ENCODE assay signal across 9 cellular contexts in genomic region chr2:231058761-231059550, GRCh38. TPM values are rescaled to one million over a fixed set of nuclear protein-coding genes. Genes with fewer than 3 reads are reported as not detected.
A peak's percentile ranks its signal among the peaks of the same experiment; 100 is the strongest.
DNase-seq lines count a peak whose midpoint lies in the region; ATAC-seq and TF ChIP-seq lines count a peak whose summit lies in the region.
"Had no signal": no experiment of that assay in that cellular context is flagged by ENCODE, and none has a peak within 500 bp of the region (broad histone marks: within the 10 kb centered on the region; RNA-seq: fewer than 3 reads in every experiment).

No MANE protein-coding gene starts in this region.

- H3K4me3 ChIP-seq in breast epithelium (no peak overlapping the region), adipocyte (ENCODE audit: low read length) (peak overlapping the region; percentile 93)

- no peak for TF ChIP-seq POLR2A in breast epithelium (IDR thresholded peaks at IDR 0.05)

- peaks cover 0 to 15% of the 10 kb centered on the region in 2 donors for H3K4me1 ChIP-seq in breast epithelium
- peaks cover 34% of the 10 kb centered on the region for H3K4me1 ChIP-seq in adipocyte (ENCODE audit: control insufficient read depth, insufficient read depth, low read length)

- no peaks in the 10 kb centered on the region for H3K9me3 Mint-ChIP-seq in MCF 10A (ENCODE audit: unreplicated experiment)

- no peak overlapping the region for H3K9ac ChIP-seq in adipocyte (ENCODE audit: low read length)

- TF ChIP-seq CTCF in MCF 10A (IDR thresholded peaks at IDR 0.05; ENCODE audit: unreplicated experiment) (no peak), breast epithelium (IDR thresholded peaks at IDR 0.05) (no peak)

- CTCF ChIA-PET in MCF 10A (lab: Yijun Ruan, JAX), result interaction anchor here (0.7 to 1.4 kb wide), 2 partner anchors 10 to 22 kb away, joined by 3 to 6 read pairs; no protein-coding TSS in a partner anchor

- H3K27ac ChIP-seq in breast epithelium, result no peak overlapping the region

- H3K9me3 ChIP-seq in breast epithelium (no peaks in the 10 kb centered on the region), adipocyte (ENCODE audit: control insufficient read depth, low read length) (no peaks in the 10 kb centered on the region)

- H3K36me3 ChIP-seq in breast epithelium, result no peaks in the 10 kb centered on the region
- peaks cover 31% of the 10 kb centered on the region for H3K36me3 ChIP-seq in adipocyte (ENCODE audit: control insufficient read depth, insufficient read depth, low read length, severe bottlenecking)

- peak overlapping the region; percentile 55 for H3K27ac Mint-ChIP-seq in MCF 10A (ENCODE audit: low read depth, unreplicated experiment)

- H3K27me3 Mint-ChIP-seq in MCF 10A (ENCODE audit: insufficient read depth, unreplicated experiment), result no peaks in the 10 kb centered on the region

- intact Hi-C loops in MCF 10A (cut with micrococcal nuclease), result no loop called here
- intact Hi-C loops in breast epithelium (cut with DNase I; ENCODE audit: low total_unique reads), result no loop called here

- H3K27me3 ChIP-seq in breast epithelium, result no peaks in the 10 kb centered on the region
- H3K27me3 ChIP-seq in adipocyte (replicated peaks; ENCODE audit: control insufficient read depth, insufficient read depth, low read length), result no peaks in the 10 kb centered on the region

- H3K36me3 Mint-ChIP-seq in MCF 10A (ENCODE audit: insufficient read depth, unreplicated experiment), result peaks cover 30% of the 10 kb centered on the region

- peaks cover 31% of the 10 kb centered on the region for H3K4me1 Mint-ChIP-seq in MCF 10A (ENCODE audit: insufficient read depth, unreplicated experiment)

- BruUV-seq in MCF 10A (replicated peaks; lab: Mats Ljungman, UMichigan), result no TSS peak

- ATAC-seq in GM18868 (IDR thresholded peaks at IDR 0.05; ENCODE audit: unreplicated experiment), result no peak

- DNase-seq in MCF 10A (ENCODE audit: unreplicated experiment), result no peak
- no peak for DNase-seq in breast epithelium (ENCODE audit: low spot score in 2 of 2)
- DNase-seq in adipocyte (ENCODE audit: low read depth), result no peak
- DNase-seq in iris pigment epithelial cell (ENCODE audit: low read depth), result peak; percentile 42
- DNase-seq in stromal cell of bone marrow (ENCODE audit: low read depth), result peak; percentile 32
- DNase-seq in effector CD8-positive, alpha-beta T cell (lab: John Stamatoyannopoulos, UW), result no peak
- DNase-seq in NCI-H2107 (lab: John Stamatoyannopoulos, UW), result no peak
- DNase-seq: central memory CD4-positive, alpha-beta T cell had no signal

- peak overlapping the region; percentile 78 for H3K4me3 Mint-ChIP-seq in MCF 10A (ENCODE audit: unreplicated experiment)

- POLR2A ChIA-PET in MCF 10A (lab: Yijun Ruan, JAX), result interaction anchor here (0.9 to 1.4 kb wide), 3 partner anchors 12 to 405 kb away, joined by 3 to 9 read pairs (median 3); partner anchors contain the start of gene NCL

RNA-seq across cellular contexts. Expression of gene PSMD1, which starts 2.3 kb away (rescaled TPM):
- total RNA-seq in MCF 10A (2022) (88.5 and 94.4 TPM in 2 replicates), breast epithelium (10 to 100 TPM; 63.8 to 73.0 (median 69.2) TPM)

RNA-seq across cellular contexts. Expression of gene C2orf72, which starts 21.6 kb away (rescaled TPM):
- total RNA-seq in MCF 10A (2022), result not detected in 2 replicates
- 1 to 10 TPM in 2 of 3 donors, under 1 TPM in 1; 0.16 to 7.2 (median 1.3) TPM for total RNA-seq in breast epithelium

Comparison
In these comparisons a context has a peak if more than half of its experiments do, and no peak if none do; other contexts are left out.
1. DNase-seq: peak in iris pigment epithelial cell (single experiment) and stromal cell of bone marrow (single experiment); none in MCF 10A (single experiment), breast epithelium (0 of 2), adipocyte (single experiment), effector CD8-positive, alpha-beta T cell (single experiment) and NCI-H2107 (single experiment).